In the genomic region with DNA sequence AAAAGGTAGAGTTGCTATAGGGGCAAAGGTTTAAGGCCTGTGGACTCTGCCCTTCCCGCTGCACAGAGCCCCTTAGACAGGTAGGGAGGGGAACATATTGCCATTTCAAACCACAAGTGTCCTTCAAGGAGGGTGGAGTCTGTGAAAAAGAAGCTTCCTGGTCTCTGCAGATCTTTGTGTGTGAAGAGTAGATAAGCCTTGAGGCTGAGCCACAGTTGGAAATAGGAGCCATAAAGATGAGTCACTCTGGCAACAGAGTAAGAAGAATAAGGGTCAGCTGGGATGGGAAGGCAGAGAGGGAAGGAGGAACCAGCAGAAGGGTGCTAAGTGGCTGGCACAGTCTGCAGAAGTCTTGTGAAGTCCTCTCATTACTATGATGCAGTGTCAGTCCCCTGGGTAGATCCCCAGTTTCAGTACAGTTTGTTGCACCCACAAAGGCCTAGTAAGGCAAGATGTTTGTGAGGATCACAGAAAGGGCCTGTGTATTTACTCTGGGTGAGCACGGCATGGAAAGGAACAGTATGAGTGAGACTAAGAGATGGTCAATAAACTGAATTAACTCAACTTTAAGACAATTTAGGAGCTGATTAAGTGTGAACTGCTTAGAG, we compare ENCODE assay signal across 10 cellular contexts. TPM values are rescaled to one million over a fixed set of nuclear protein-coding genes. Genes with fewer than 3 reads are reported as not detected.
DNase-seq lines count a peak whose midpoint lies in the region; FAIRE-seq and TF ChIP-seq lines count a peak whose summit lies in the region.
"Had no signal": no experiment of that assay in that cellular context is flagged by ENCODE, and none has a peak within 500 bp of the region (broad histone marks: within the 10 kb centered on the region; RNA-seq: fewer than 3 reads in every experiment).

No MANE protein-coding gene starts in this region.

- DNase-seq in H54 (ENCODE audit: insufficient read length, low spot score): peak; percentile 30
- DNase-seq in OCI-M2 (lab: John Stamatoyannopoulos, UW; ENCODE audit: unreplicated experiment): peak; percentile 52
- peak; percentile 93 to 98 for DNase-seq in erythroblast (lab: John Stamatoyannopoulos, UW)
- DNase-seq in pulmonary artery endothelial cell (ENCODE audit: low read depth, low spot score): peak; percentile 47
- no peak for DNase-seq in globus pallidus (ENCODE audit: low spot score)
- DNase-seq in NCI-H2227 (lab: John Stamatoyannopoulos, UW; ENCODE audit: unreplicated experiment): no peak
- DNase-seq in GM19239 (ENCODE audit: insufficient read length, low spot score): no peak
- DNase-seq in spleen: no peak

- no peak overlapping the region for H3K4me3 ChIP-seq in spleen

- H3K4me1 ChIP-seq in spleen: peaks cover 0 to 13% (median 9%) of the 10 kb centered on the region in 6 donors

- H3K27ac ChIP-seq in spleen: no peak overlapping the region

- peaks cover 0 to 13% (median 0%) of the 10 kb centered on the region in 7 donors for H3K27me3 ChIP-seq in spleen (replicated peaks in 1 of 7)

- H3K36me3 ChIP-seq in spleen: no peaks in the 10 kb centered on the region

- FAIRE-seq in H54 (lab: Jason Lieb, UNC) (peak; percentile 96), GM19239 (lab: Jason Lieb, UNC) (no peak)
- FAIRE-seq: GM18507 had no signal

- TF ChIP-seq POLR2A in H54 (IDR thresholded peaks at IDR 0.05; ENCODE audit: low read depth, low read length) (no peak), erythroblast (IDR thresholded peaks at IDR 0.05; ENCODE audit: low read length) (peak; percentile 86), spleen (IDR thresholded peaks at IDR 0.05) (no peak)

- no peak for TF ChIP-seq CTCF in spleen (IDR thresholded peaks at IDR 0.05 in 8 of 11, conservative IDR thresholded peaks at IDR 0.05 in 3 of 11)

- H3K9me3 ChIP-seq in spleen: no peaks in the 10 kb centered on the region

- intact Hi-C loops in spleen (cut with DNase I; ENCODE audit: low total_unique reads): no loop called here

- WGBS in spleen, 5 donors: 56 to 68% (median 61%) methylated on average over 2 of the region's 2 CpGs

RNA-seq across cellular contexts. Expression of a gene that starts 18.1 kb away (rescaled TPM):
- total RNA-seq in pulmonary artery endothelial cell: not detected in 2 replicates
- not detected for total RNA-seq in spleen
- not detected for polyA plus RNA-seq in spleen
- total RNA-seq: neural crest cell had no signal

RNA-seq across cellular contexts. Expression of a gene that starts 19.6 kb away (rescaled TPM):
- total RNA-seq in pulmonary artery endothelial cell (32.3 and 32.6 TPM in 2 replicates), spleen (1 to 10 TPM; 3.6 to 10.0 (median 7.5) TPM)
- 1 to 10 TPM; 1.4 to 2.5 (median 1.7) TPM for polyA plus RNA-seq in spleen

Comparison
In these comparisons a context has a peak if more than half of its experiments do, and no peak if none do; other contexts are left out.
1. DNase-seq: peak in H54 (single experiment), OCI-M2 (single experiment), erythroblast (2 of 2) and pulmonary artery endothelial cell (single experiment); none in globus pallidus (single experiment), NCI-H2227 (single experiment), GM19239 (single experiment) and spleen (single experiment).